Comparison of ENCODE assay signal across 8 cellular contexts in genomic region chr12:119804011-119804641, GRCh38.
DNase-seq lines count a peak whose midpoint lies in the region; ATAC-seq and TF ChIP-seq lines count a peak whose summit lies in the region.

No MANE protein-coding gene starts in this region.

- in situ Hi-C loops in ACHN (cut with HindIII; ENCODE audit: low pct_ligation_motif_present, low pct_unique_long_range_greater_than_20kb, low sequenced_read_pairs) (no loop called here), transverse colon (cut with MboI; ENCODE audit: low pct_ligation_motif_present in 1 of 4, low pct_unique_long_range_greater_than_20kb in 1 of 4, low sequenced_read_pairs in 3 of 4) (no loop called here)

- no peak overlapping the region for H3K27ac ChIP-seq in HL-60 (replicated peaks)
- no peak overlapping the region for H3K27ac ChIP-seq in VCaP
- H3K27ac ChIP-seq in heart left ventricle, result no peak overlapping the region
- no peak overlapping the region for H3K27ac ChIP-seq in transverse colon

- 21 to 37% (median 29%) methylated on average over 12 to 32 of the region's 32 CpGs for WGBS in heart left ventricle, 4 donors
- 59% methylated on average over 32 of the region's 32 CpGs; no CpG with 5 or more reads in 1 of the 2 donors for WGBS in transverse colon (ENCODE audit: low coverage in 1 of 2), 2 donors

- peak; percentile 71 to 97 (median 96) for ATAC-seq in heart left ventricle
- no peak for ATAC-seq in GM19351 (IDR thresholded peaks at IDR 0.05; ENCODE audit: unreplicated experiment)
- no peak for ATAC-seq in GM18861 (IDR thresholded peaks at IDR 0.05; ENCODE audit: unreplicated experiment)

- no peak for TF ChIP-seq POLR2A in heart left ventricle (IDR thresholded peaks at IDR 0.05)
- TF ChIP-seq POLR2A in transverse colon (IDR thresholded peaks at IDR 0.05), result no peak

- peaks cover 0 to 22% (median 10%) of the 10 kb centered on the region in 12 donors for H3K4me1 ChIP-seq in heart left ventricle
- H3K4me1 ChIP-seq in transverse colon, result peaks cover 0 to 10% (median 4%) of the 10 kb centered on the region in 4 donors

- no peaks in the 10 kb centered on the region for H3K27me3 ChIP-seq in HL-60 (ENCODE audit: insufficient read depth, poor library complexity, severe bottlenecking)
- H3K27me3 ChIP-seq in heart left ventricle, result no peaks in the 10 kb centered on the region
- no peaks in the 10 kb centered on the region for H3K27me3 ChIP-seq in transverse colon

- intact Hi-C loops in heart left ventricle (cut with DNase I) (loop anchor here in 1 of 10 donors (10.0 kb wide), 1 partner anchor 101 kb away; no protein-coding TSS in a partner anchor), posterior cingulate gyrus (cut with DNase I) (no loop called here), transverse colon (cut with DNase I; ENCODE audit: low total_unique reads) (no loop called here)

- no peaks in the 10 kb centered on the region for H3K36me3 ChIP-seq in heart left ventricle
- H3K36me3 ChIP-seq in transverse colon, result no peaks in the 10 kb centered on the region

- DNase-seq in ACHN (peak; percentile 78), HL-60 (ENCODE audit: low read depth in 1 of 2, low spot score in 1 of 2) (no peak), heart left ventricle (peak; percentile 29 to 74 (median 61)), posterior cingulate gyrus (peak; percentile 58 to 97 (median 82)), transverse colon (no peak)

- no peak for TF ChIP-seq EP300 in transverse colon (IDR thresholded peaks at IDR 0.05; ENCODE audit: low read depth)

- no peak overlapping the region for H3K4me3 ChIP-seq in HL-60 (replicated peaks; ENCODE audit: insufficient read depth, low read length)
- H3K4me3 ChIP-seq in heart left ventricle, result peak overlapping the region in 8 of 12 donors; percentile 15 to 53 (median 39)
- H3K4me3 ChIP-seq in transverse colon, result peak overlapping the region in 1 of 4 donors; percentile 35

- H3K9me3 ChIP-seq in heart left ventricle, result no peaks in the 10 kb centered on the region
- H3K9me3 ChIP-seq in transverse colon, result no peaks in the 10 kb centered on the region

- TF ChIP-seq CTCF in HL-60 (IDR thresholded peaks at IDR 0.05; ENCODE audit: insufficient read depth, low read length) (peak; percentile 25), VCaP (conservative IDR thresholded peaks at IDR 0.05) (peak; percentile 62), heart left ventricle (IDR thresholded peaks at IDR 0.05) (peak in 11 of 12 donors; percentile 14 to 64 (median 40)), transverse colon (IDR thresholded peaks at IDR 0.05) (peak in 1 of 5 experiments; percentile 9)

Comparison
In these comparisons a context has a peak if more than half of its experiments do, and no peak if none do; other contexts are left out.
1. DNase-seq: peak in ACHN (single experiment), heart left ventricle (5 of 5) and posterior cingulate gyrus (10 of 10); none in HL-60 (0 of 2) and transverse colon (single experiment).
2. ATAC-seq: peak in heart left ventricle (4 of 4); none in GM19351 (single experiment) and GM18861 (single experiment).